ENCODE assay signal across 19 cellular contexts in the genomic region with DNA sequence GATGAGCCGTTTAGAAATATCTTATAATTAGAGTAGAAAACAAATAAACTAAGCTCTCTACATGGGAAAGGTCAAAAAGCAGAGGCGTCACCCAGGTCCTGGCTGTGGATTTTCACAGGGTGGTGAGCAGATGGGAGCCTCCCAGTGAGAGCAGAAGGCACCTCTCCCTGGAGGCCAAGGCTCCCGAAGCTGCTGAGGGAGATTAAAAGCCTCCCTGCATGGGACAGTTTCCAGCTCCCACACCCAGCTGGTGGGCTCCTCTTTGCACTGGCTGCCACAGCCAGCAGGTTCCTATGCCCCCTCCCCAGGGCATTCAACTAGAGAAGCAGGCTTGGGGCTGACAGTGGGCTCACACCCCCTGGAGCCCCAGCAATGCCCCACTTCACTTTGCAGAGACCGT. TPM values are rescaled to one million over a fixed set of nuclear protein-coding genes. Genes with fewer than 3 reads are reported as not detected.
"Had no signal": no experiment of that assay in that cellular context is flagged by ENCODE, and none has a peak within 500 bp of the region (broad histone marks: within the 10 kb centered on the region; RNA-seq: fewer than 3 reads in every experiment).

No MANE protein-coding gene starts in this region.

- DNase-seq: activated CD4-positive, alpha-beta T cell treated with anti-CD3 and anti-CD28 coated beads for 48 hours; activated CD8-positive, alpha-beta memory T cell treated with anti-CD3 and anti-CD28 coated beads, Interleukin-2, amount 50 U/mL, for 4 hours; activated CD8-positive, alpha-beta T cell treated with anti-CD3 and anti-CD28 coated beads, Interleukin-2, amount 10 ng/mL, durations not matched to agents 7 days and 5 days; activated effector memory CD4-positive, alpha-beta T cell treated with anti-CD3 and anti-CD28 coated beads, Interleukin-2, amount 50 U/mL, for 16 hours; activated T-cell treated with anti-CD3 and anti-CD28 coated beads, Interleukin-2, amount 50 U/mL, for 48 hours; amygdala; effector CD8-positive, alpha-beta T cell; esophagus squamous epithelium; hippocampal formation; retina; stimulated activated naive B cell treated with anti-CD40 and anti-IgM and Interleukin-4, amounts not matched to agents 10 μg/mL and 1 μg/mL and 100 μg/mL, for 72 hours; T-helper 17 cell; transverse colon had no signal

- H3K27ac Mint-ChIP-seq: activated CD8-positive, alpha-beta T cell treated with anti-CD3 and anti-CD28 coated beads, Interleukin-2, amount 10 ng/mL, durations not matched to agents 7 days and 5 days; activated naive CD4-positive, alpha-beta T cell treated with anti-CD3 and anti-CD28 coated beads, Interleukin-2, amount 50 U/mL, for 72 hours; T-helper 17 cell had no signal

- H3K4me3 ChIP-seq: body of pancreas, coronary artery, esophagus squamous epithelium, transverse colon had no signal

- H3K36me3 ChIP-seq: esophagus squamous epithelium, transverse colon had no signal

- H3K4me3 Mint-ChIP-seq: activated CD8-positive, alpha-beta T cell treated with anti-CD3 and anti-CD28 coated beads, Interleukin-2, amount 10 ng/mL, durations not matched to agents 7 days and 5 days; central memory CD8-positive, alpha-beta T cell; stimulated activated naive B cell treated with anti-CD40 and anti-IgM and Interleukin-4, amounts not matched to agents 10 μg/mL and 1 μg/mL and 100 μg/mL, for 72 hours; T-helper 17 cell had no signal

- H3K27me3 ChIP-seq: body of pancreas, transverse colon had no signal

- H3K4me1 Mint-ChIP-seq: central memory CD8-positive, alpha-beta T cell; T-helper 17 cell had no signal

- H3K27me3 Mint-ChIP-seq: stimulated activated naive B cell treated with anti-CD40 and anti-IgM and Interleukin-4, amounts not matched to agents 10 μg/mL and 1 μg/mL and 100 μg/mL, for 72 hours had no signal

- H3K9me3 ChIP-seq: body of pancreas, esophagus squamous epithelium, transverse colon had no signal

- H3K36me3 Mint-ChIP-seq: activated naive CD4-positive, alpha-beta T cell treated with anti-CD3 and anti-CD28 coated beads, Interleukin-2, amount 50 U/mL, for 72 hours had no signal

- H3K27ac ChIP-seq: body of pancreas, coronary artery, esophagus squamous epithelium, parathyroid adenoma, transverse colon had no signal

- ATAC-seq: activated CD8-positive, alpha-beta T cell treated with anti-CD3 and anti-CD28 coated beads, Interleukin-2, amount 10 ng/mL, durations not matched to agents 7 days and 5 days; activated naive CD4-positive, alpha-beta T cell treated with anti-CD3 and anti-CD28 coated beads, Interleukin-2, amount 50 U/mL, for 72 hours; body of pancreas; left lobe of liver; stimulated activated naive B cell treated with anti-CD40 and anti-IgM and Interleukin-4, amounts not matched to agents 10 μg/mL and 1 μg/mL and 100 μg/mL, for 72 hours; T-helper 17 cell had no signal

RNA-seq across cellular contexts. Expression of gene TBC1D9, which starts 55.2 kb away (rescaled TPM):
- total RNA-seq: activated CD8-positive, alpha-beta T cell treated with anti-CD3 and anti-CD28 coated beads, Interleukin-2, amount 10 ng/mL, durations not matched to agents 7 days and 5 days had no signal
